1 cellular context compared by ENCODE assay signal in the genomic region with DNA sequence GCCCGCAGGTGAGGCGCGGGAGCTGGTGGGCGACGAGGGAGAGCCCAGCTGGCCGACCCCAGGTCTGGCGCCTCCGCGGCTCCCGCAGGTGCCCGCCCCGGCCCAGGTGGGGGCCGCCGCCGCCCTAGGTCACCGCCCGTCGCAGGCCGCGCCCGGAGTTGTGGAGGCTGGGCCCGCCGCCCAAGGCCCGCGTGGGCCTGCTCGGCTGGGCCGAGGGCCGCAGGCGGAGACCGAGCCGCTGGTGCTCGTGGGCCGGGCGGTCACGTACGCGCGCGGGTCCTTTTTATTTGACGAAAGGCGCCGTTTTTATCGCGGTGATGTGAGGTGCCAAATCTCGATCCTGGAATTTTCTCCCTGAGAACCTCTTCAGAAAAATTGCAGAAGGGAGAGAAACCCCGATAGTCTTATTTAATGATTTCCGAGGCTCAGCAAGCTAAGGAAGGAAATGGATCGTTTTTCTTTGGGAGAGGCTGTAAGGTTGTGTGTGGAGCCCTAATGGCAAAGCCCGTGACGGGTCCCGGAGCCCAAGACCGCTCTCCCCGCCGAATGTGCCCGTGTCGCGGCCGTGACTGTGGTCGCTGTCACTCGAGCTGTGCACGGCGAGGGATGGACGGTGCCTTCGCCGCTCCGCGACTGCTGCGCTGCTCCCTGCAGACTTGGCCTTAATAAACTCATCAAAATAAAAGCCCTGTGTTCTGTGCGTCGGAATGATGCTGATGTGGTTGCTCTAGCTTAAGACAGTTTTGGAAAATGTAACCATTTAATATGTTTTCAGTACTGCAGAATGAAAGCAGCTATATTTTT.
A peak's percentile ranks its signal among the peaks of the same experiment; 100 is the strongest.
TF ChIP-seq lines count a peak whose summit lies in the region.

No MANE protein-coding gene starts in this region.

TF ChIP-seq in HepG2, 621 proteins besides CTCF, POLR2A, EP300 and RAD21 (continued from another document and continues in another):
- TF ChIP-seq, protein P1, sequence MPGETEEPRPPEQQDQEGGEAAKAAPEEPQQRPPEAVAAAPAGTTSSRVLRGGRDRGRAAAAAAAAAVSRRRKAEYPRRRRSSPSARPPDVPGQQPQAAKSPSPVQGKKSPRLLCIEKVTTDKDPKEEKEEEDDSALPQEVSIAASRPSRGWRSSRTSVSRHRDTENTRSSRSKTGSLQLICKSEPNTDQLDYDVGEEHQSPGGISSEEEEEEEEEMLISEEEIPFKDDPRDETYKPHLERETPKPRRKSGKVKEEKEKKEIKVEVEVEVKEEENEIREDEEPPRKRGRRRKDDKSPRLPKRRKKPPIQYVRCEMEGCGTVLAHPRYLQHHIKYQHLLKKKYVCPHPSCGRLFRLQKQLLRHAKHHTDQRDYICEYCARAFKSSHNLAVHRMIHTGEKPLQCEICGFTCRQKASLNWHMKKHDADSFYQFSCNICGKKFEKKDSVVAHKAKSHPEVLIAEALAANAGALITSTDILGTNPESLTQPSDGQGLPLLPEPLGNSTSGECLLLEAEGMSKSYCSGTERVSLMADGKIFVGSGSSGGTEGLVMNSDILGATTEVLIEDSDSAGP (CRISPR knock-in tag; IDR thresholded peaks at IDR 0.05; ENCODE audit: borderline replicate concordance) = no peak
- TF ChIP-seq, protein P2, sequence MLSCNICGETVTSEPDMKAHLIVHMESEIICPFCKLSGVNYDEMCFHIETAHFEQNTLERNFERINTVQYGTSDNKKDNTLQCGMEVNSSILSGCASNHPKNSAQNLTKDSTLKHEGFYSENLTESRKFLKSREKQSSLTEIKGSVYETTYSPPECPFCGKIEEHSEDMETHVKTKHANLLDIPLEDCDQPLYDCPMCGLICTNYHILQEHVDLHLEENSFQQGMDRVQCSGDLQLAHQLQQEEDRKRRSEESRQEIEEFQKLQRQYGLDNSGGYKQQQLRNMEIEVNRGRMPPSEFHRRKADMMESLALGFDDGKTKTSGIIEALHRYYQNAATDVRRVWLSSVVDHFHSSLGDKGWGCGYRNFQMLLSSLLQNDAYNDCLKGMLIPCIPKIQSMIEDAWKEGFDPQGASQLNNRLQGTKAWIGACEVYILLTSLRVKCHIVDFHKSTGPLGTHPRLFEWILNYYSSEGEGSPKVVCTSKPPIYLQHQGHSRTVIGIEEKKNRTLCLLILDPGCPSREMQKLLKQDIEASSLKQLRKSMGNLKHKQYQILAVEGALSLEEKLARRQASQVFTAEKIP (CRISPR knock-in tag; IDR thresholded peaks at IDR 0.05; ENCODE audit: borderline replicate concordance) = no peak
- TF ChIP-seq, protein P3, sequence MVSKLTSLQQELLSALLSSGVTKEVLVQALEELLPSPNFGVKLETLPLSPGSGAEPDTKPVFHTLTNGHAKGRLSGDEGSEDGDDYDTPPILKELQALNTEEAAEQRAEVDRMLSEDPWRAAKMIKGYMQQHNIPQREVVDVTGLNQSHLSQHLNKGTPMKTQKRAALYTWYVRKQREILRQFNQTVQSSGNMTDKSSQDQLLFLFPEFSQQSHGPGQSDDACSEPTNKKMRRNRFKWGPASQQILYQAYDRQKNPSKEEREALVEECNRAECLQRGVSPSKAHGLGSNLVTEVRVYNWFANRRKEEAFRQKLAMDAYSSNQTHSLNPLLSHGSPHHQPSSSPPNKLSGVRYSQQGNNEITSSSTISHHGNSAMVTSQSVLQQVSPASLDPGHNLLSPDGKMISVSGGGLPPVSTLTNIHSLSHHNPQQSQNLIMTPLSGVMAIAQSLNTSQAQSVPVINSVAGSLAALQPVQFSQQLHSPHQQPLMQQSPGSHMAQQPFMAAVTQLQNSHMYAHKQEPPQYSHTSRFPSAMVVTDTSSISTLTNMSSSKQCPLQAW (CRISPR knock-in tag; IDR thresholded peaks at IDR 0.05) = no peak
- TF ChIP-seq CENPX (CRISPR knock-in tag; IDR thresholded peaks at IDR 0.05) (no peak), HNF4G (IDR thresholded peaks at IDR 0.05; ENCODE audit: borderline replicate concordance, low read depth, low read length) (no peak), HNF4G (CRISPR knock-in tag; IDR thresholded peaks at IDR 0.05; ENCODE audit: borderline replicate concordance, low read depth) (no peak), ZNF703 (CRISPR knock-in tag; IDR thresholded peaks at IDR 0.05; ENCODE audit: borderline replicate concordance) (no peak), KLF13 (CRISPR knock-in tag; IDR thresholded peaks at IDR 0.05) (no peak), IRF2 (CRISPR knock-in tag; IDR thresholded peaks at IDR 0.05) (no peak), KAT8 (CRISPR knock-in tag; IDR thresholded peaks at IDR 0.05) (no peak), ZNF678 (CRISPR knock-in tag; IDR thresholded peaks at IDR 0.05) (no peak), MTF1 (CRISPR knock-in tag; IDR thresholded peaks at IDR 0.05) (no peak), FOXK1 (CRISPR knock-in tag; IDR thresholded peaks at IDR 0.05; ENCODE audit: borderline replicate concordance, low read depth) (no peak), ZNF251 (CRISPR knock-in tag; IDR thresholded peaks at IDR 0.05) (no peak), ZNF17 (CRISPR knock-in tag; IDR thresholded peaks at IDR 0.05) (no peak), PAF1 (CRISPR knock-in tag; IDR thresholded peaks at IDR 0.05) (no peak), ZNF496 (CRISPR knock-in tag; IDR thresholded peaks at IDR 0.05; ENCODE audit: insufficient replicate concordance) (no peak), MEF2D (CRISPR knock-in tag; IDR thresholded peaks at IDR 0.05) (no peak), ATAD3A (CRISPR knock-in tag; IDR thresholded peaks at IDR 0.05) (no peak), ZNF354B (CRISPR knock-in tag; IDR thresholded peaks at IDR 0.05) (no peak)
- TF ChIP-seq, protein P4, sequence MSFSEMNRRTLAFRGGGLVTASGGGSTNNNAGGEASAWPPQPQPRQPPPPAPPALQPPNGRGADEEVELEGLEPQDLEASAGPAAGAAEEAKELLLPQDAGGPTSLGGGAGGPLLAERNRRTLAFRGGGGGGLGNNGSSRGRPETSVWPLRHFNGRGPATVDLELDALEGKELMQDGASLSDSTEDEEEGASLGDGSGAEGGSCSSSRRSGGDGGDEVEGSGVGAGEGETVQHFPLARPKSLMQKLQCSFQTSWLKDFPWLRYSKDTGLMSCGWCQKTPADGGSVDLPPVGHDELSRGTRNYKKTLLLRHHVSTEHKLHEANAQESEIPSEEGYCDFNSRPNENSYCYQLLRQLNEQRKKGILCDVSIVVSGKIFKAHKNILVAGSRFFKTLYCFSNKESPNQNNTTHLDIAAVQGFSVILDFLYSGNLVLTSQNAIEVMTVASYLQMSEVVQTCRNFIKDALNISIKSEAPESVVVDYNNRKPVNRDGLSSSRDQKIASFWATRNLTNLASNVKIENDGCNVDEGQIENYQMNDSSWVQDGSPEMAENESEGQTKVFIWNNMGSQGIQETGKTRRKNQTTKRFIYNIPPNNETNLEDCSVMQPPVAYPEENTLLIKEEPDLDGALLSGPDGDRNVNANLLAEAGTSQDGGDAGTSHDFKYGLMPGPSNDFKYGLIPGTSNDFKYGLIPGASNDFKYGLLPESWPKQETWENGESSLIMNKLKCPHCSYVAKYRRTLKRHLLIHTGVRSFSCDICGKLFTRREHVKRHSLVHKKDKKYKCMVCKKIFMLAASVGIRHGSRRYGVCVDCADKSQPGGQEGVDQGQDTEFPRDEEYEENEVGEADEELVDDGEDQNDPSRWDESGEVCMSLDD (CRISPR knock-in tag; IDR thresholded peaks at IDR 0.05; ENCODE audit: borderline replicate concordance) = no peak
- TF ChIP-seq, protein P5, sequence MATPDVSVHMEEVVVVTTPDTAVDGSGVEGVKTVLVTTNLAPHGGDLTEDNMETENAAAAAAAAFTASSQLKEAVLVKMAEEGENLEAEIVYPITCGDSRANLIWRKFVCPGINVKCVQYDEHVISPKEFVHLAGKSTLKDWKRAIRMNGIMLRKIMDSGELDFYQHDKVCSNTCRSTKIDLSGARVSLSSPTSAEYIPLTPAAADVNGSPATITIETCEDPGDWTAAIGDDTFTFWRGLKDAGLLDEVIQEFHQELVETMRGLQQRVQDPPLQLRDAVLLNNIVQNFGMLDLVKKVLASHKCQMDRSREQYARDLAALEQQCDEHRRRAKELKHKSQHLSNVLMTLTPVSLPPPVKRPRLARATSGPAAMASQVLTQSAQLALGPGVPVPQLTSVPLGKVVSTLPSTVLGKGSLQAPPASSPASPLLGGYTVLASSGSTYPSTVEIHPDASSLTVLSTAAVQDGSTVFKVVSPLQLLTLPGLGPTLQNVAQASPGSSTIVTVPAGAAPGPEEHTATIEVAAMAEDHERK (CRISPR knock-in tag; IDR thresholded peaks at IDR 0.05; ENCODE audit: low read depth) = no peak
- TF ChIP-seq, protein P6, sequence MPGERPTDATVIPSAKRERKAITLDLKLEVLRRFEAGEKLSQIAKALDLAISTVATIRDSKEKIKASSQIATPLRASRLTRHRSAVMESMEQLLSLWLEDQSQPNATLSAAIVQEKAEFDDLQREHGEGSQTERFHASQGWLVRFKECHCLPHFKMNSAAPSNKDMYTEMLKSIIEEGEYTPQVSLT (CRISPR knock-in tag; IDR thresholded peaks at IDR 0.05; ENCODE audit: borderline replicate concordance, low read depth) = 0 out of 2 replicates have a peak, but pooled peaks have one; percentile 8
- TF ChIP-seq, protein P7, sequence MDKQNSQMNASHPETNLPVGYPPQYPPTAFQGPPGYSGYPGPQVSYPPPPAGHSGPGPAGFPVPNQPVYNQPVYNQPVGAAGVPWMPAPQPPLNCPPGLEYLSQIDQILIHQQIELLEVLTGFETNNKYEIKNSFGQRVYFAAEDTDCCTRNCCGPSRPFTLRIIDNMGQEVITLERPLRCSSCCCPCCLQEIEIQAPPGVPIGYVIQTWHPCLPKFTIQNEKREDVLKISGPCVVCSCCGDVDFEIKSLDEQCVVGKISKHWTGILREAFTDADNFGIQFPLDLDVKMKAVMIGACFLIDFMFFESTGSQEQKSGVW (CRISPR knock-in tag; IDR thresholded peaks at IDR 0.05; ENCODE audit: borderline replicate concordance) = no peak
- TF ChIP-seq, protein P8, sequence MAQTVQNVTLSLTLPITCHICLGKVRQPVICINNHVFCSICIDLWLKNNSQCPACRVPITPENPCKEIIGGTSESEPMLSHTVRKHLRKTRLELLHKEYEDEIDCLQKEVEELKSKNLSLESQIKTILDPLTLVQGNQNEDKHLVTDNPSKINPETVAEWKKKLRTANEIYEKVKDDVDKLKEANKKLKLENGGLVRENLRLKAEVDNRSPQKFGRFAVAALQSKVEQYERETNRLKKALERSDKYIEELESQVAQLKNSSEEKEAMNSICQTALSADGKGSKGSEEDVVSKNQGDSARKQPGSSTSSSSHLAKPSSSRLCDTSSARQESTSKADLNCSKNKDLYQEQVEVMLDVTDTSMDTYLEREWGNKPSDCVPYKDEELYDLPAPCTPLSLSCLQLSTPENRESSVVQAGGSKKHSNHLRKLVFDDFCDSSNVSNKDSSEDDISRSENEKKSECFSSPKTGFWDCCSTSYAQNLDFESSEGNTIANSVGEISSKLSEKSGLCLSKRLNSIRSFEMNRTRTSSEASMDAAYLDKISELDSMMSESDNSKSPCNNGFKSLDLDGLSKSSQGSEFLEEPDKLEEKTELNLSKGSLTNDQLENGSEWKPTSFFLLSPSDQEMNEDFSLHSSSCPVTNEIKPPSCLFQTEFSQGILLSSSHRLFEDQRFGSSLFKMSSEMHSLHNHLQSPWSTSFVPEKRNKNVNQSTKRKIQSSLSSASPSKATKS (CRISPR knock-in tag; IDR thresholded peaks at IDR 0.05) = no peak
- TF ChIP-seq, protein P9, sequence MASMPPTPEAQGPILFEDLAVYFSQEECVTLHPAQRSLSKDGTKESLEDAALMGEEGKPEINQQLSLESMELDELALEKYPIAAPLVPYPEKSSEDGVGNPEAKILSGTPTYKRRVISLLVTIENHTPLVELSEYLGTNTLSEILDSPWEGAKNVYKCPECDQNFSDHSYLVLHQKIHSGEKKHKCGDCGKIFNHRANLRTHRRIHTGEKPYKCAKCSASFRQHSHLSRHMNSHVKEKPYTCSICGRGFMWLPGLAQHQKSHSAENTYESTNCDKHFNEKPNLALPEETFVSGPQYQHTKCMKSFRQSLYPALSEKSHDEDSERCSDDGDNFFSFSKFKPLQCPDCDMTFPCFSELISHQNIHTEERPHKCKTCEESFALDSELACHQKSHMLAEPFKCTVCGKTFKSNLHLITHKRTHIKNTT (CRISPR knock-in tag; IDR thresholded peaks at IDR 0.05) = no peak
- TF ChIP-seq, protein P10, sequence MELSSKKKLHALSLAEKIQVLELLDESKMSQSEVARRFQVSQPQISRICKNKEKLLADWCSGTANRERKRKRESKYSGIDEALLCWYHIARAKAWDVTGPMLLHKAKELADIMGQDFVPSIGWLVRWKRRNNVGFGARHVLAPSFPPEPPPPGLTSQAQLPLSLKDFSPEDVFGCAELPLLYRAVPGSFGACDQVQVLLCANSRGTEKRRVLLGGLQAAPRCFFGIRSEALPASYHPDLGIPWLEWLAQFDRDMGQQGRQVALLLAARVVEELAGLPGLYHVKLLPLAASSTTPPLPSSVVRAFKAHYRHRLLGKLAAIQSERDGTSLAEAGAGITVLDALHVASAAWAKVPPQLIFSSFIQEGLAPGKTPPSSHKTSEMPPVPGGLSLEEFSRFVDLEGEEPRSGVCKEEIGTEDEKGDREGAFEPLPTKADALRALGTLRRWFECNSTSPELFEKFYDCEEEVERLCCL (CRISPR knock-in tag; IDR thresholded peaks at IDR 0.05; ENCODE audit: borderline replicate concordance) = no peak
- TF ChIP-seq, protein P11, sequence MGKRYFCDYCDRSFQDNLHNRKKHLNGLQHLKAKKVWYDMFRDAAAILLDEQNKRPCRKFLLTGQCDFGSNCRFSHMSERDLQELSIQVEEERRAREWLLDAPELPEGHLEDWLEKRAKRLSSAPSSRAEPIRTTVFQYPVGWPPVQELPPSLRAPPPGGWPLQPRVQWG (CRISPR knock-in tag; IDR thresholded peaks at IDR 0.05; ENCODE audit: borderline replicate concordance, low read depth) = no peak
- TF ChIP-seq, protein P12, sequence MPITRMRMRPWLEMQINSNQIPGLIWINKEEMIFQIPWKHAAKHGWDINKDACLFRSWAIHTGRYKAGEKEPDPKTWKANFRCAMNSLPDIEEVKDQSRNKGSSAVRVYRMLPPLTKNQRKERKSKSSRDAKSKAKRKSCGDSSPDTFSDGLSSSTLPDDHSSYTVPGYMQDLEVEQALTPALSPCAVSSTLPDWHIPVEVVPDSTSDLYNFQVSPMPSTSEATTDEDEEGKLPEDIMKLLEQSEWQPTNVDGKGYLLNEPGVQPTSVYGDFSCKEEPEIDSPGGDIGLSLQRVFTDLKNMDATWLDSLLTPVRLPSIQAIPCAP (CRISPR knock-in tag; IDR thresholded peaks at IDR 0.05; ENCODE audit: low read depth) = no peak
- TF ChIP-seq, protein P13, sequence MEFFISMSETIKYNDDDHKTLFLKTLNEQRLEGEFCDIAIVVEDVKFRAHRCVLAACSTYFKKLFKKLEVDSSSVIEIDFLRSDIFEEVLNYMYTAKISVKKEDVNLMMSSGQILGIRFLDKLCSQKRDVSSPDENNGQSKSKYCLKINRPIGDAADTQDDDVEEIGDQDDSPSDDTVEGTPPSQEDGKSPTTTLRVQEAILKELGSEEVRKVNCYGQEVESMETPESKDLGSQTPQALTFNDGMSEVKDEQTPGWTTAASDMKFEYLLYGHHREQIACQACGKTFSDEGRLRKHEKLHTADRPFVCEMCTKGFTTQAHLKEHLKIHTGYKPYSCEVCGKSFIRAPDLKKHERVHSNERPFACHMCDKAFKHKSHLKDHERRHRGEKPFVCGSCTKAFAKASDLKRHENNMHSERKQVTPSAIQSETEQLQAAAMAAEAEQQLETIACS (CRISPR knock-in tag; IDR thresholded peaks at IDR 0.05) = no peak
- TF ChIP-seq, protein P14, sequence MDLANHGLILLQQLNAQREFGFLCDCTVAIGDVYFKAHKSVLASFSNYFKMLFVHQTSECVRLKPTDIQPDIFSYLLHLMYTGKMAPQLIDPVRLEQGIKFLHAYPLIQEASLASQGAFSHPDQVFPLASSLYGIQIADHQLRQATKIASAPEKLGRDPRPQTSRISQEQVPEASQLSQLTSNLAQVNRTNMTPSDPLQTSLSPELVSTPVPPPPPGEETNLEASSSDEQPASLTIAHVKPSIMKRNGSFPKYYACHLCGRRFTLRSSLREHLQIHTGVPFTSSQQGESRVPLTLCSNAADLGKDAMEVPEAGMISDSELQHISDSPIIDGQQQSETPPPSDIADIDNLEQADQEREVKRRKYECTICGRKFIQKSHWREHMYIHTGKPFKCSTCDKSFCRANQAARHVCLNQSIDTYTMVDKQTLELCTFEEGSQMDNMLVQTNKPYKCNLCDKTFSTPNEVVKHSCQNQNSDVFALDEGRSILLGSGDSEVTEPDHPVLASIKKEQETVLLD (CRISPR knock-in tag; IDR thresholded peaks at IDR 0.05; ENCODE audit: low read depth) = 0 out of 2 replicates have a peak, but pooled peaks have one; percentile 37
